In the genomic region with DNA sequence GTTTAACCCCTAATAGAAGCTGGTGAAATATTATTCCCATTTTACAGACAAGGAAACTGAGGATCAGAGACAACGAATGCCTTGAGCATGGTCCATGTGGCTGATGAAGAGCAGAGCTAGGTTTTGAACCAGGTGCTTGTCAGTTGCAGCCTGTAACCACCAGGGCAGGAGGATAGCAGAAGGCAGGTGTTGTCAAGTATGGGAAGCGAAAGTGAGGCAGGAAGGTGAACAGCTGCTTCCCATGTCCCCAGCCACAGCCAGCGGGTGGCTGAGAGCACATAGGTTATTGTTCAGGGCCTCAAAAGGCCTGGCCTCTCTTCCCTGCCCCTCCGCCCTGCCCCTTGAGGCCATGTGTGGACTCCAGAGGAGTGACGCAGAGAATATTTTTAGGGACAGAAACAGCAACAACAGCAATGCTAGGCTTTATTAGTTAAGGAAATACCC, we compare ENCODE assay signal across 8 cellular contexts. TPM values are rescaled to one million over a fixed set of nuclear protein-coding genes. Genes with fewer than 3 reads are reported as not detected.
A peak's percentile ranks its signal among the peaks of the same experiment; 100 is the strongest.
DNase-seq lines count a peak whose midpoint lies in the region; ATAC-seq and TF ChIP-seq lines count a peak whose summit lies in the region.

No MANE protein-coding gene starts in this region.

- no TSS peak for BruUV-seq in MCF 10A (replicated peaks; lab: Mats Ljungman, UMichigan)

- H3K27ac ChIP-seq in DND-41 (ENCODE audit: low read length), result no peak overlapping the region

- CTCF ChIA-PET in MCF 10A (lab: Yijun Ruan, JAX), result no interaction called here

- peak; percentile 47; the same call in 1 of the 3 replicates for ATAC-seq in DND-41 (ENCODE audit: insufficient read depth, low read depth)
- ATAC-seq in GM19452 (IDR thresholded peaks at IDR 0.05; ENCODE audit: unreplicated experiment), result peak; percentile 93
- peak; percentile 96 for ATAC-seq in HG03342 (IDR thresholded peaks at IDR 0.05; ENCODE audit: unreplicated experiment)
- no peak for ATAC-seq in T-helper 17 cell

- H3K9me3 ChIP-seq in DND-41 (ENCODE audit: insufficient read depth, low read length, severe bottlenecking) (no peaks in the 10 kb centered on the region), adipocyte (ENCODE audit: control insufficient read depth, low read length) (no peaks in the 10 kb centered on the region), T-helper 17 cell (ENCODE audit: control insufficient read depth, low read length, poor library complexity, severe bottlenecking) (no peaks in the 10 kb centered on the region)

- DNase-seq in DND-41 (peak; percentile 9), adipocyte (ENCODE audit: low read depth) (no peak), hippocampal formation (lab: John Stamatoyannopoulos, UW) (no peak), NCI-H128 (lab: John Stamatoyannopoulos, UW; ENCODE audit: unreplicated experiment) (no peak), MCF 10A (ENCODE audit: unreplicated experiment) (no peak), T-helper 17 cell (no peak)

- no peak overlapping the region for H3K4me2 ChIP-seq in DND-41 (ENCODE audit: insufficient read depth, low read length)

- H3K9ac ChIP-seq in DND-41 (ENCODE audit: low read depth, low read length) (no peak overlapping the region), adipocyte (ENCODE audit: low read length) (peak overlapping the region; percentile 35)

- POLR2A ChIA-PET in MCF 10A (lab: Yijun Ruan, JAX), result no interaction called here

- H3K4me3 Mint-ChIP-seq in MCF 10A (ENCODE audit: unreplicated experiment) (no peak overlapping the region), T-helper 17 cell (no peak overlapping the region)

- H3K27me3 ChIP-seq in DND-41 (ENCODE audit: insufficient read depth, low read length, poor library complexity) (no peaks in the 10 kb centered on the region), adipocyte (replicated peaks; ENCODE audit: control insufficient read depth, insufficient read depth, low read length) (peaks cover 37% of the 10 kb centered on the region)

- H3K36me3 ChIP-seq in DND-41 (ENCODE audit: insufficient read depth, low read length) (no peaks in the 10 kb centered on the region), adipocyte (ENCODE audit: control insufficient read depth, insufficient read depth, low read length, severe bottlenecking) (no peaks in the 10 kb centered on the region)

- no peak overlapping the region for H2AFZ ChIP-seq in DND-41 (ENCODE audit: low read depth, low read length)

- peaks cover 7% of the 10 kb centered on the region for H3K4me1 Mint-ChIP-seq in MCF 10A (ENCODE audit: insufficient read depth, unreplicated experiment)
- H3K4me1 Mint-ChIP-seq in T-helper 17 cell, result peaks cover 7% of the 10 kb centered on the region

- H3K27me3 Mint-ChIP-seq in MCF 10A (ENCODE audit: insufficient read depth, unreplicated experiment), result peaks cover 33% of the 10 kb centered on the region
- H3K27me3 Mint-ChIP-seq in T-helper 17 cell, result peaks cover 42% of the 10 kb centered on the region

- no peaks in the 10 kb centered on the region for H3K4me1 ChIP-seq in DND-41 (ENCODE audit: insufficient read depth, low read length)
- H3K4me1 ChIP-seq in adipocyte (ENCODE audit: control insufficient read depth, insufficient read depth, low read length), result peaks cover 14% of the 10 kb centered on the region

- no peaks in the 10 kb centered on the region for H3K79me2 ChIP-seq in DND-41 (ENCODE audit: insufficient read depth, low read length)

- peak; percentile 23 for TF ChIP-seq CTCF in DND-41 (IDR thresholded peaks at IDR 0.05; ENCODE audit: borderline replicate concordance, extremely low read depth, low read length, poor library complexity, severe bottlenecking)
- no peak for TF ChIP-seq CTCF in MCF 10A (IDR thresholded peaks at IDR 0.05; ENCODE audit: unreplicated experiment)

- no peaks in the 10 kb centered on the region for H3K9me3 Mint-ChIP-seq in MCF 10A (ENCODE audit: unreplicated experiment)

- no peaks in the 10 kb centered on the region for H4K20me1 ChIP-seq in DND-41 (ENCODE audit: insufficient read depth, low read length)

- H3K27ac Mint-ChIP-seq in MCF 10A (ENCODE audit: low read depth, unreplicated experiment) (no peak overlapping the region), T-helper 17 cell (no peak overlapping the region)

- no peaks in the 10 kb centered on the region for H3K36me3 Mint-ChIP-seq in MCF 10A (ENCODE audit: insufficient read depth, unreplicated experiment)
- peaks cover 5% of the 10 kb centered on the region for H3K36me3 Mint-ChIP-seq in T-helper 17 cell (ENCODE audit: low read depth)

- intact Hi-C loops in MCF 10A (cut with micrococcal nuclease), result no loop called here

- H3K4me3 ChIP-seq in DND-41 (ENCODE audit: low read depth in 1 of 2, low read length in 2 of 2) (no peak overlapping the region), adipocyte (ENCODE audit: low read length) (no peak overlapping the region)

RNA-seq across cellular contexts. Expression of gene IQSEC3, which starts 39.6 kb away (rescaled TPM):
- total RNA-seq in MCF 10A (2022) (not detected in 2 replicates), T-helper 17 cell (under 1 TPM; 0.29 to 0.60 TPM)
